In the genomic region with DNA sequence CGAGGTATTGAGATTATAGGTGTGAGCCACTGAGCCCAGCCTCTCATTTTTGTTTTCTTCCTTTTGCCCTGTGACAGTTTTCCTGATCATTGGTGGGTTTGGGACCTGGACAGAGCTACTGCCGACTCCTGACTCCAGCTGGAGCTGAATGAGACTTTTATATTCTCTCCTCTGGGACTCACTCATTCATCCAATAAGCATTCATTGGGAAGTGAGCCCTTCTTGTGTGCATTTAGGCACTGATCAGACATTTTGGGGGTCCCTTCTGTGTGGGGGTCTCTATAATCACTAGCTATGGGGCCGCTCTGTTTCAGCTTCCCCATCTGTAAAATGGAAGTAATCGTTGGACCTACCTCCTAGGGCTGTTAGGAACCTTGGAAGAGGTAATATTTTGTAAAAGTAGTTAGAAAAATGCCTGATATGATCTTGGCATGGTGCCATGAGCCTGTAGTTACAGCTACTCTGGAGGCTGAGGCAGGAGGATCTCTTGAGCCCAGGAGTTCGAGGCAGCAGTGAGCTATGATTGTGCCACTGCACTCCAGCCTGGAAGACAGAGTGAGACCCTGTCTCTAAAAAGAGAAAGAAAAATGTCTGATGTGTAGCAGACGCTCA, we compare ENCODE assay signal across 10 cellular contexts. TPM values are rescaled to one million over a fixed set of nuclear protein-coding genes. Genes with fewer than 3 reads are reported as not detected.
DNase-seq lines count a peak whose midpoint lies in the region; ATAC-seq, FAIRE-seq and TF ChIP-seq lines count a peak whose summit lies in the region.
"Had no signal": no experiment of that assay in that cellular context is flagged by ENCODE, and none has a peak within 500 bp of the region (broad histone marks: within the 10 kb centered on the region; RNA-seq: fewer than 3 reads in every experiment).

No MANE protein-coding gene starts in this region.

- H3K4me1 ChIP-seq in iPS-20b (ENCODE audit: insufficient read depth, low read length) (peaks cover 33% of the 10 kb centered on the region), stomach (peaks cover 25 to 70% (median 48%) of the 10 kb centered on the region in 4 donors), ovary (ENCODE audit: insufficient read depth) (peaks cover 8% of the 10 kb centered on the region)

- peaks cover 23% of the 10 kb centered on the region for H3K36me3 Mint-ChIP-seq in activated T-cell treated with anti-CD3 and anti-CD28 coated beads, Interleukin-2, amount 50 U/mL, for 4 hours (ENCODE audit: insufficient read depth)
- no peaks in the 10 kb centered on the region for H3K36me3 Mint-ChIP-seq in WTC11

- H3K36me3 ChIP-seq in iPS-20b (ENCODE audit: insufficient read depth, low read depth, low read length) (no peaks in the 10 kb centered on the region), stomach (peaks cover 0 to 22% (median 12%) of the 10 kb centered on the region in 4 donors), ovary (no peaks in the 10 kb centered on the region)

- peak overlapping the region; percentile 81 for H3K27ac Mint-ChIP-seq in WTC11

- TF ChIP-seq CTCF in WTC11 (IDR thresholded peaks at IDR 0.05) (no peak), stomach (IDR thresholded peaks at IDR 0.05) (no peak), D721Med (IDR thresholded peaks at IDR 0.05; ENCODE audit: insufficient read depth, missing control alignments) (no peak), ovary (IDR thresholded peaks at IDR 0.05) (no peak)

- WGBS in stomach, 5 donors = 63 to 70% (median 66%) methylated on average over 6 of the region's 6 CpGs
- 56 to 63% (median 57%) methylated on average over 6 of the region's 6 CpGs for WGBS in ovary, 3 donors

- intact Hi-C loops in stomach (cut with DNase I; ENCODE audit: low total_unique reads) = no loop called here
- intact Hi-C loops in ovary (cut with DNase I) = no loop called here

- no peak for TF ChIP-seq POLR2A in stomach (IDR thresholded peaks at IDR 0.05)
- no peak for TF ChIP-seq POLR2A in ovary (IDR thresholded peaks at IDR 0.05)

- CTCF ChIA-PET in WTC11 (lab: Charles Lee) = interaction anchor here (0.7 to 3.5 kb wide), 10 partner anchors 9 to 114 kb away, joined by 3 to 48 read pairs (median 6); no protein-coding TSS in a partner anchor

- H3K9me3 Mint-ChIP-seq in activated T-cell treated with anti-CD3 and anti-CD28 coated beads, Interleukin-2, amount 50 U/mL, for 4 hours = no peaks in the 10 kb centered on the region
- H3K9me3 Mint-ChIP-seq in WTC11 = no peaks in the 10 kb centered on the region

- no peak for ATAC-seq in activated T-cell treated with anti-CD3 and anti-CD28 coated beads, Interleukin-2, amount 50 U/mL, for 4 hours
- no peak for ATAC-seq in WTC11

- H3K9me3 ChIP-seq in iPS-20b (ENCODE audit: insufficient read depth, low read depth, low read length) (no peaks in the 10 kb centered on the region), stomach (no peaks in the 10 kb centered on the region), ovary (no peaks in the 10 kb centered on the region)

- H3K27me3 Mint-ChIP-seq in activated T-cell treated with anti-CD3 and anti-CD28 coated beads, Interleukin-2, amount 50 U/mL, for 4 hours (ENCODE audit: low read depth) = no peaks in the 10 kb centered on the region
- H3K27me3 Mint-ChIP-seq in WTC11 (ENCODE audit: low read depth) = no peaks in the 10 kb centered on the region

- TF ChIP-seq EP300 in stomach (IDR thresholded peaks at IDR 0.05) (no peak), ovary (IDR thresholded peaks at IDR 0.05) (no peak)

- 0 out of 2 replicates have a peak overlapping the region, but pooled peaks have one; percentile 7 for H3K9ac ChIP-seq in iPS-20b (ENCODE audit: low read depth, low read length)

- no peak for FAIRE-seq in D721Med (lab: Jason Lieb, UNC)

- no peak for DNase-seq in activated T-cell treated with anti-CD3 and anti-CD28 coated beads, Interleukin-2, amount 50 U/mL, for 4 hours
- no peak for DNase-seq in activated T-cell treated with anti-CD3 and anti-CD28 coated beads for 4 hours
- DNase-seq in WTC11 (ENCODE audit: low spot score) = no peak
- no peak for DNase-seq in stomach
- no peak for DNase-seq in D721Med (ENCODE audit: insufficient read length, low spot score)
- no peak for DNase-seq in ovary
- no peak for DNase-seq in stimulated activated naive CD4-positive, alpha-beta T cell treated with Interleukin-2 at 50 U/mL for 16 hours (lab: John Stamatoyannopoulos, UW)
- DNase-seq: aorta, NCI-H2171 had no signal

- H3K27me3 ChIP-seq in iPS-20b (ENCODE audit: insufficient read depth, low read length) (no peaks in the 10 kb centered on the region), stomach (no peaks in the 10 kb centered on the region), ovary (no peaks in the 10 kb centered on the region)

- POLR2A ChIA-PET in WTC11 (lab: Charles Lee) = interaction anchor here (1.3 to 1.4 kb wide), 3 partner anchors 31 to 34 kb away, joined by 3 to 5 read pairs (median 3); no protein-coding TSS in a partner anchor

- H3K4me1 Mint-ChIP-seq in activated T-cell treated with anti-CD3 and anti-CD28 coated beads, Interleukin-2, amount 50 U/mL, for 4 hours (ENCODE audit: low read depth) = peaks cover 80% of the 10 kb centered on the region
- H3K4me1 Mint-ChIP-seq in WTC11 = peaks cover 60% of the 10 kb centered on the region

- H3K4me3 Mint-ChIP-seq in activated T-cell treated with anti-CD3 and anti-CD28 coated beads, Interleukin-2, amount 50 U/mL, for 4 hours = peak overlapping the region; percentile 59
- H3K4me3 Mint-ChIP-seq in WTC11 = no peak overlapping the region

- H3K4me3 ChIP-seq in iPS-20b (ENCODE audit: low read length) = no peak overlapping the region
- no peak overlapping the region for H3K4me3 ChIP-seq in stomach
- H3K4me3 ChIP-seq in ovary = no peak overlapping the region

- H3K27ac ChIP-seq in iPS-20b (ENCODE audit: low read length) (no peak overlapping the region), stomach (peak overlapping the region in 4 of 5 donors; percentile 42 to 90 (median 88)), ovary (no peak overlapping the region)

TF ChIP-seq in WTC11, 78 proteins besides CTCF, POLR2A, EP300 and RAD21 (continues in another document):
- TF ChIP-seq ESRRA (CRISPR knock-in tag; IDR thresholded peaks at IDR 0.05; ENCODE audit: borderline replicate concordance) = no peak
- TF ChIP-seq, protein P1, sequence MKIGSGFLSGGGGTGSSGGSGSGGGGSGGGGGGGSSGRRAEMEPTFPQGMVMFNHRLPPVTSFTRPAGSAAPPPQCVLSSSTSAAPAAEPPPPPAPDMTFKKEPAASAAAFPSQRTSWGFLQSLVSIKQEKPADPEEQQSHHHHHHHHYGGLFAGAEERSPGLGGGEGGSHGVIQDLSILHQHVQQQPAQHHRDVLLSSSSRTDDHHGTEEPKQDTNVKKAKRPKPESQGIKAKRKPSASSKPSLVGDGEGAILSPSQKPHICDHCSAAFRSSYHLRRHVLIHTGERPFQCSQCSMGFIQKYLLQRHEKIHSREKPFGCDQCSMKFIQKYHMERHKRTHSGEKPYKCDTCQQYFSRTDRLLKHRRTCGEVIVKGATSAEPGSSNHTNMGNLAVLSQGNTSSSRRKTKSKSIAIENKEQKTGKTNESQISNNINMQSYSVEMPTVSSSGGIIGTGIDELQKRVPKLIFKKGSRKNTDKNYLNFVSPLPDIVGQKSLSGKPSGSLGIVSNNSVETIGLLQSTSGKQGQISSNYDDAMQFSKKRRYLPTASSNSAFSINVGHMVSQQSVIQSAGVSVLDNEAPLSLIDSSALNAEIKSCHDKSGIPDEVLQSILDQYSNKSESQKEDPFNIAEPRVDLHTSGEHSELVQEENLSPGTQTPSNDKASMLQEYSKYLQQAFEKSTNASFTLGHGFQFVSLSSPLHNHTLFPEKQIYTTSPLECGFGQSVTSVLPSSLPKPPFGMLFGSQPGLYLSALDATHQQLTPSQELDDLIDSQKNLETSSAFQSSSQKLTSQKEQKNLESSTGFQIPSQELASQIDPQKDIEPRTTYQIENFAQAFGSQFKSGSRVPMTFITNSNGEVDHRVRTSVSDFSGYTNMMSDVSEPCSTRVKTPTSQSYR (CRISPR knock-in tag; IDR thresholded peaks at IDR 0.05) = no peak
- TF ChIP-seq TEAD1 (CRISPR knock-in tag; IDR thresholded peaks at IDR 0.05) = no peak
- no peak for TF ChIP-seq FOXP1 (CRISPR knock-in tag; IDR thresholded peaks at IDR 0.05; ENCODE audit: borderline replicate concordance)
- no peak for TF ChIP-seq TEAD4 (CRISPR knock-in tag; IDR thresholded peaks at IDR 0.05)
- no peak for TF ChIP-seq CREB1 (CRISPR knock-in tag; IDR thresholded peaks at IDR 0.05)
- TF ChIP-seq IRF1 (CRISPR knock-in tag; IDR thresholded peaks at IDR 0.05) = no peak

RNA-seq across cellular contexts. Expression of gene SH2B3, which starts 7.2 kb away (rescaled TPM):
- 10 to 100 TPM; 32.7 to 37.8 (median 35.9) TPM for total RNA-seq in activated T-cell treated with anti-CD3 and anti-CD28 coated beads, Interleukin-2, amount 50 U/mL, for 4 hours
- total RNA-seq in WTC11 (2021) (20.5 to 31.8 TPM (median 20.7 TPM) in 3 replicates), stomach (10 to 100 TPM in 2 of 5 donors, 1 to 10 TPM in 3; 5.3 to 21.7 (median 9.8) TPM), ovary (10 to 100 TPM in 5 of 7 donors, 1 to 10 TPM in 2; 8.6 to 24.0 (median 14.3) TPM)
- polyA plus RNA-seq in stomach (1 to 10 TPM; 2.5 to 8.1 (median 7.3) TPM), ovary (10 to 100 TPM in 1 of 2 donors, 1 to 10 TPM in 1; 7.2 to 22.0 TPM)

RNA-seq across cellular contexts. Expression of gene PHETA1, which starts 44.0 kb away (rescaled TPM):
- total RNA-seq in activated T-cell treated with anti-CD3 and anti-CD28 coated beads, Interleukin-2, amount 50 U/mL, for 4 hours = 1 to 10 TPM; 1.3 to 3.3 (median 1.8) TPM
- 12.4 to 18.6 TPM (median 14.9 TPM) in 3 replicates for total RNA-seq in WTC11 (2021)
- total RNA-seq in stomach = 10 to 100 TPM in 4 of 5 donors, 1 to 10 TPM in 1; 7.0 to 59.3 (median 18.7) TPM
- 10 to 100 TPM; 13.3 to 42.0 (median 16.8) TPM for polyA plus RNA-seq in stomach
- 10 to 100 TPM in 5 of 7 donors, 1 to 10 TPM in 2; 7.6 to 26.5 (median 19.2) TPM for total RNA-seq in ovary
- 10 to 100 TPM in 1 of 2 donors, 1 to 10 TPM in 1; 1.8 to 18.6 TPM for polyA plus RNA-seq in ovary

Comparison
In these comparisons a context has a peak if more than half of its experiments do, and no peak if none do; other contexts are left out.
1. H3K27ac ChIP-seq: peak in stomach (4 of 5); none in iPS-20b (single experiment) and ovary (0 of 2).